11 cellular contexts compared by ENCODE assay signal in the genomic region with DNA sequence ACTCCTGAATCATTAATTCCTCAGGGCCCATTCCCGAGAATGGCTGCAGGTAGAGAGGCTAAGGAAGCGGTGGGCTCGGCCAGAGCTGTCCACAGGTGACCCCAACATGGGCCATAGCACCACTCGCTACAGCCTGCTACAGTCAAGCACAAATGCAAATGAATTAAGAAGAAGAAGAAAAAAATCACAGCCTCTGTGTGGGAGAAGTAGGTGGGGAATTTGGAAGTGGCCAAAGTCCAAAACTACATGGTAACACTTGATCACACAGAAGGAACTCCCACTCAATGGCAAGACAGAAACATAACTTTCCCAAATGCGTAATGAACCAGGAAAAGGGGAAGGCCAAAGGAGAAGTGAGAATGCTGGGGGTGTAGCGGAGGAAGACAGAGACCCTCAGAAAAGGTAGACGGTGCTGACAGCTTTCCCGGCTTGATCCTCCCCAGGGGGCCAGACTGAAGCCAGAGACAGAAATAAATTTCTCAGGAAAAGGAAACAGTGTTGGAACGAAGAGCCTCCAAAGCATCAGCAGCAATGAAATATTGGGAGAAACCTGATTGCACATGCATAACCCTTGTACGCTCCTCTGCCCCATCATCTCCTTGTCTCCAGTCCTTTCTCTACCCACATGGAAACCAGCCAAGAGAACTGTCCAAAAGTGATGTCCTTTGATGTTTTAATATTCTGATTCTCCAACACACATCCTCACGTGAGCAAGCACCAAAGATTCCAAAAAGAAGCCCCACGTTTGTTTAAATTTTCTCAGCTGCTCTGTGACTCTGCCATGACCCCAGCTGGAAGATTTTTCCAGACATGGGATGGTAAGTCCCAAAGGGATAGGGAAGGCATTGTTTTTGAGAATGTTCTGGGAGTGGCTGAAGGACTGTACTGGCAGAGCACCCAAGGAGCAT.
DNase-seq lines count a peak whose midpoint lies in the region; ATAC-seq and TF ChIP-seq lines count a peak whose summit lies in the region.
"Had no signal": no experiment of that assay in that cellular context is flagged by ENCODE, and none has a peak within 500 bp of the region (broad histone marks: within the 10 kb centered on the region; RNA-seq: fewer than 3 reads in every experiment).

No MANE protein-coding gene starts in this region.

- H3K9me3 Mint-ChIP-seq in activated T-cell treated with anti-CD3 and anti-CD28 coated beads, Interleukin-2, amount 50 U/mL, for 72 hours = no peaks in the 10 kb centered on the region
- no peaks in the 10 kb centered on the region for H3K9me3 Mint-ChIP-seq in type B pancreatic cell

- intact Hi-C loops in OCI-LY7 (cut with micrococcal nuclease; ENCODE audit: unreplicated experiment) (loop anchor here (5.0 to 10.0 kb wide), 3 partner anchors 540 to 1688 kb away; partner anchors contain the start of gene TBC1D5), upper lobe of right lung (cut with DNase I) (no loop called here)

- CTCF ChIA-PET in OCI-LY7 (lab: Charles Lee; ENCODE audit: unreplicated experiment) = interaction anchor here (1.0 kb wide), 1 partner anchor 8 kb away, joined by 3 read pairs; no protein-coding TSS in a partner anchor

- no peak for DNase-seq in activated T-cell treated with anti-CD3 and anti-CD28 coated beads, Interleukin-2, amount 50 U/mL, for 72 hours
- DNase-seq in activated T-cell treated with anti-CD3 and anti-CD28 coated beads for 4 hours = no peak
- peak; percentile 33 for DNase-seq in OCI-LY7 (ENCODE audit: low spot score)
- DNase-seq in right atrium auricular region (ENCODE audit: low spot score) = no peak
- DNase-seq in upper lobe of right lung = no peak
- no peak for DNase-seq in type B pancreatic cell (ENCODE audit: extremely low spot score, unreplicated experiment)
- DNase-seq in LoVo (ENCODE audit: low spot score) = no peak
- DNase-seq: ACHN, left colon, PC-3 had no signal

- H4K20me1 ChIP-seq in OCI-LY7 (ENCODE audit: insufficient read depth, low read length) = no peaks in the 10 kb centered on the region

- H3K36me3 ChIP-seq in OCI-LY7 (ENCODE audit: insufficient read depth, low read length) = peaks cover 86% of the 10 kb centered on the region
- H3K36me3 ChIP-seq in right atrium auricular region = no peaks in the 10 kb centered on the region
- peaks cover 28% of the 10 kb centered on the region for H3K36me3 ChIP-seq in upper lobe of right lung

- H3K4me2 ChIP-seq in OCI-LY7 (ENCODE audit: low read length) = peak overlapping the region; percentile 71

- H3K4me1 Mint-ChIP-seq in activated T-cell treated with anti-CD3 and anti-CD28 coated beads, Interleukin-2, amount 50 U/mL, for 72 hours (ENCODE audit: low read depth) = peaks cover 88% of the 10 kb centered on the region
- H3K4me1 Mint-ChIP-seq in type B pancreatic cell (ENCODE audit: unreplicated experiment) = peaks cover 36% of the 10 kb centered on the region

- no peak for ATAC-seq in activated T-cell treated with anti-CD3 and anti-CD28 coated beads, Interleukin-2, amount 50 U/mL, for 72 hours (replicated peaks in 1 of 2)
- peak; percentile 68 for ATAC-seq in upper lobe of right lung
- no peak for ATAC-seq in GM21825 (IDR thresholded peaks at IDR 0.05; ENCODE audit: unreplicated experiment)
- ATAC-seq: left colon, PC-3 had no signal

- BruUV-seq in OCI-LY7 (replicated peaks; lab: Mats Ljungman, UMichigan) = no TSS peak

- H2AFZ ChIP-seq in OCI-LY7 (ENCODE audit: low read length) = no peak overlapping the region

- H3K27ac ChIP-seq in OCI-LY7 (ENCODE audit: low read depth, low read length, poor library complexity, severe bottlenecking) (peak overlapping the region; percentile 99), right atrium auricular region (peak overlapping the region; percentile 40 to 61), upper lobe of right lung (no peak overlapping the region)

- POLR2A ChIA-PET in OCI-LY7 (lab: Charles Lee) = interaction anchor here (0.6 to 3.8 kb wide), 5 partner anchors 59 to 154 kb away, joined by 3 to 31 read pairs (median 3); no protein-coding TSS in a partner anchor

- peaks cover 82% of the 10 kb centered on the region for H3K4me1 ChIP-seq in OCI-LY7 (ENCODE audit: insufficient read depth, low read length, poor library complexity, severe bottlenecking)
- H3K4me1 ChIP-seq in right atrium auricular region = peaks cover 0 to 68% of the 10 kb centered on the region in 2 donors
- H3K4me1 ChIP-seq in upper lobe of right lung = peaks cover 55% of the 10 kb centered on the region

- peak overlapping the region in 1 of 2 donors; percentile 1 for H3K4me3 Mint-ChIP-seq in activated T-cell treated with anti-CD3 and anti-CD28 coated beads, Interleukin-2, amount 50 U/mL, for 72 hours
- H3K4me3 Mint-ChIP-seq in type B pancreatic cell = no peak overlapping the region

- peaks cover 64% of the 10 kb centered on the region; the same call in 1 of the 2 replicates for H3K79me2 ChIP-seq in OCI-LY7 (ENCODE audit: insufficient read depth, low read depth, low read length)

- H3K27ac Mint-ChIP-seq in activated T-cell treated with anti-CD3 and anti-CD28 coated beads, Interleukin-2, amount 50 U/mL, for 72 hours = peak overlapping the region; percentile 6
- no peak overlapping the region for H3K27ac Mint-ChIP-seq in type B pancreatic cell

- H3K36me3 Mint-ChIP-seq in activated T-cell treated with anti-CD3 and anti-CD28 coated beads, Interleukin-2, amount 50 U/mL, for 72 hours (ENCODE audit: insufficient read depth in 2 of 2) = peaks cover 33 to 51% of the 10 kb centered on the region in 2 donors
- no peaks in the 10 kb centered on the region for H3K36me3 Mint-ChIP-seq in type B pancreatic cell

- H3K9me3 ChIP-seq in OCI-LY7 (ENCODE audit: low read length) = no peaks in the 10 kb centered on the region
- H3K9me3 ChIP-seq in right atrium auricular region = no peaks in the 10 kb centered on the region
- H3K9me3 ChIP-seq in upper lobe of right lung = no peaks in the 10 kb centered on the region

- no peaks in the 10 kb centered on the region for H3K9me2 ChIP-seq in OCI-LY7 (ENCODE audit: insufficient read depth, low read length)

- no peaks in the 10 kb centered on the region for H3K27me3 ChIP-seq in right atrium auricular region
- H3K27me3 ChIP-seq in upper lobe of right lung = no peaks in the 10 kb centered on the region

- no peaks in the 10 kb centered on the region for H3K27me3 Mint-ChIP-seq in activated T-cell treated with anti-CD3 and anti-CD28 coated beads, Interleukin-2, amount 50 U/mL, for 72 hours (ENCODE audit: low read depth)
- H3K27me3 Mint-ChIP-seq in type B pancreatic cell = no peaks in the 10 kb centered on the region

- TF ChIP-seq CTCF in OCI-LY7 (conservative IDR thresholded peaks at IDR 0.05; ENCODE audit: low read length) (no peak), right atrium auricular region (IDR thresholded peaks at IDR 0.05) (no peak), upper lobe of right lung (IDR thresholded peaks at IDR 0.05) (no peak), type B pancreatic cell (conservative IDR thresholded peaks at IDR 0.05) (no peak)

- H3K4me3 ChIP-seq in OCI-LY7 (ENCODE audit: low read depth, low read length, poor library complexity, severe bottlenecking) = peak overlapping the region; percentile 33
- H3K4me3 ChIP-seq in right atrium auricular region = no peak overlapping the region
- no peak overlapping the region for H3K4me3 ChIP-seq in upper lobe of right lung
